Comparison of ENCODE assay signal across 11 cellular contexts in the genomic region with DNA sequence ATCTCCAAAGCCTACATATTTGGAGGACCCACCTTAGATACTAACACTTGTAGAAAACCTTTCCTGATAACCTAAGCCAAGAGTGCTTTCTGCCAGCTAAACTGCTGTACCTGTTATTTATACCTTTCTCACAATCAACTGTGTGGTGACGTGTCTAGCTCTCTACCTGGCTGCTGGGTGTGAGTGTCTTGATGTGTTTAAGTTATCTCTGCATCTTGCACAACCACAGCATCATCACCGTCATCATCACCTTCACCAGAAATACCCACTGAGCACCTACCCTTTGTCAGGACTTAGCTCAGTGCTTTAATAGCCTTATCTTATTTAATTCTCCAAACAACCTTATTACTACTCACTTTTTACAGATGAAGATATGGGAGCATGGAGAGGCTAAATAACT.
"Had no signal": no experiment of that assay in that cellular context is flagged by ENCODE, and none has a peak within 500 bp of the region (broad histone marks: within the 10 kb centered on the region; RNA-seq: fewer than 3 reads in every experiment).

No MANE protein-coding gene starts in this region.

- H3K27ac ChIP-seq: GM23248 had no signal

- DNase-seq: GM23248, GOT3, H7, H9, HCEC 1CT, HFFc6 had no signal

- H3K36me3 ChIP-seq: HAP-1 had no signal

- ATAC-seq: GM23338, HCT116 had no signal

- H3K9me3 ChIP-seq: HAP-1 had no signal

- H3K4me1 ChIP-seq: HAP-1 had no signal

- FAIRE-seq: H1, H54 had no signal

- H2AFZ ChIP-seq: GM23248, GM23338 had no signal

- H3K4me3 ChIP-seq: GM23248, GM23338, HAP-1 had no signal

- H3K4me2 ChIP-seq: GM23338 had no signal

- H3K9ac ChIP-seq: GM23248 had no signal
